In genomic region chr7:34066968-34067367, GRCh38 we compare ENCODE assay signal across 11 cellular contexts.
DNase-seq lines count a peak whose midpoint lies in the region; ATAC-seq and TF ChIP-seq lines count a peak whose summit lies in the region.
"Had no signal": no experiment of that assay in that cellular context is flagged by ENCODE, and none has a peak within 500 bp of the region (broad histone marks: within the 10 kb centered on the region; RNA-seq: fewer than 3 reads in every experiment).

No MANE protein-coding gene starts in this region.

- H3K36me3 Mint-ChIP-seq in activated CD8-positive, alpha-beta memory T cell treated with anti-CD3 and anti-CD28 coated beads, Interleukin-2, amount 10 ng/mL, durations not matched to agents 7 days and 5 days, result no peaks in the 10 kb centered on the region
- H3K36me3 Mint-ChIP-seq: CD4-positive, CD25-positive, alpha-beta regulatory T cell had no signal

- peaks cover 10% of the 10 kb centered on the region for H3K4me1 Mint-ChIP-seq in activated CD8-positive, alpha-beta memory T cell treated with anti-CD3 and anti-CD28 coated beads, Interleukin-2, amount 10 ng/mL, durations not matched to agents 7 days and 5 days
- H3K4me1 Mint-ChIP-seq: CD4-positive, CD25-positive, alpha-beta regulatory T cell had no signal

- no peaks in the 10 kb centered on the region for H3K9me3 ChIP-seq in IMR-90 (ENCODE audit: control insufficient read depth, insufficient read depth, low read length)

- TF ChIP-seq RAD21 in IMR-90 (IDR thresholded peaks at IDR 0.05; ENCODE audit: low read length), result no peak

- H4K20me1 ChIP-seq in IMR-90 (ENCODE audit: insufficient read depth, low read length), result no peaks in the 10 kb centered on the region

- no peak overlapping the region for H3K4ac ChIP-seq in IMR-90 (ENCODE audit: low read depth, low read length)

- no peak overlapping the region for H2AFZ ChIP-seq in IMR-90 (replicated peaks; ENCODE audit: low read length, poor library complexity)

- H3K27ac Mint-ChIP-seq in activated CD8-positive, alpha-beta memory T cell treated with anti-CD3 and anti-CD28 coated beads, Interleukin-2, amount 10 ng/mL, durations not matched to agents 7 days and 5 days, result no peak overlapping the region
- H3K27ac Mint-ChIP-seq: CD4-positive, CD25-positive, alpha-beta regulatory T cell had no signal

- H3K9me3 Mint-ChIP-seq in activated CD8-positive, alpha-beta memory T cell treated with anti-CD3 and anti-CD28 coated beads, Interleukin-2, amount 10 ng/mL, durations not matched to agents 7 days and 5 days (ENCODE audit: low read depth), result no peaks in the 10 kb centered on the region

- H3K9me1 ChIP-seq in IMR-90 (ENCODE audit: insufficient read depth, low read length), result no peaks in the 10 kb centered on the region; the same call in 1 of the 2 replicates

- no peaks in the 10 kb centered on the region for H3K36me3 ChIP-seq in IMR-90 (ENCODE audit: control insufficient read depth, insufficient read depth, low read length)

- H2BK20ac ChIP-seq in IMR-90 (ENCODE audit: low read depth, low read length), result no peak overlapping the region

- TF ChIP-seq CTCF in IMR-90 (conservative IDR thresholded peaks at IDR 0.05; ENCODE audit: low read depth, low read length), result no peak

- no peak overlapping the region for H2BK5ac ChIP-seq in IMR-90 (ENCODE audit: low read depth, low read length, poor library complexity, severe bottlenecking)

- no peaks in the 10 kb centered on the region for H3K27me3 ChIP-seq in IMR-90 (ENCODE audit: control insufficient read depth, insufficient read depth, low read length)

- H2BK120ac ChIP-seq in IMR-90 (ENCODE audit: low read depth, low read length), result no peak overlapping the region

- no peak overlapping the region for H3K56ac ChIP-seq in IMR-90 (ENCODE audit: extremely low read depth, insufficient read depth, low read length)

- DNase-seq in DMS 273 treated with DMSO at 0.1 percent for 48 hours (lab: John Stamatoyannopoulos, UW), result peak; percentile 90
- no peak for DNase-seq in IMR-90
- DNase-seq in NCI-H345 (lab: John Stamatoyannopoulos, UW), result peak; percentile 79
- peak; percentile 25 for DNase-seq in iPS-NIHi11 (ENCODE audit: low spot score)
- DNase-seq in NOMO-1 treated with dmso at 0.1 percent for 144 hours (lab: John Stamatoyannopoulos, UW; ENCODE audit: unreplicated experiment), result no peak
- DNase-seq in activated CD8-positive, alpha-beta memory T cell treated with anti-CD3 and anti-CD28 coated beads, Interleukin-2, amount 10 ng/mL, durations not matched to agents 7 days and 5 days, result no peak
- no peak for DNase-seq in posterior cingulate gyrus
- DNase-seq: activated naive CD4-positive, alpha-beta T cell treated with Interleukin-2 at 50 U/mL for 16 hours; CD4-positive, CD25-positive, alpha-beta regulatory T cell; left colon; NCI-H226 had no signal

- H3K18ac ChIP-seq in IMR-90 (ENCODE audit: low read depth, low read length), result peak overlapping the region; percentile 33; the same call in 1 of the 2 replicates

- BruUV-seq in IMR-90 (replicated peaks; lab: Mats Ljungman, UMichigan), result no TSS peak

- H2BK15ac ChIP-seq in IMR-90 (ENCODE audit: low read depth, low read length), result peak overlapping the region; percentile 55; the same call in 1 of the 3 replicates

- no peak overlapping the region for H4K5ac ChIP-seq in IMR-90 (ENCODE audit: low read depth, low read length)

- H4K91ac ChIP-seq in IMR-90 (ENCODE audit: insufficient read depth, low read depth, low read length), result no peak overlapping the region; the same call in 1 of the 2 replicates

- dilution Hi-C loops in IMR-90 (cut with HindIII; ENCODE audit: low sequenced_read_pairs, unreplicated experiment), result no loop called here

- in situ Hi-C loops in IMR-90 (cut with MboI; ENCODE audit: low sequenced_read_pairs), result no loop called here

- no peaks in the 10 kb centered on the region for H3K79me1 ChIP-seq in IMR-90 (ENCODE audit: low read depth in 1 of 2, low read length in 2 of 2)

- CTCF ChIA-PET in IMR-90 (lab: Yijun Ruan, JAX), result interaction anchor here (0.8 kb wide), 2 partner anchors 24 to 85 kb away, joined by 3 to 5 read pairs; no protein-coding TSS in a partner anchor
- CTCF ChIA-PET in activated CD8-positive, alpha-beta memory T cell treated with anti-CD3 and anti-CD28 coated beads, Interleukin-2, amount 10 ng/mL, durations not matched to agents 7 days and 5 days (lab: Charles Lee), result no interaction called here

- peaks cover 27% of the 10 kb centered on the region for H3K4me1 ChIP-seq in IMR-90 (ENCODE audit: control insufficient read depth, insufficient read depth, low read length)

- H3K9ac ChIP-seq in IMR-90 (ENCODE audit: low read depth, low read length), result no peak overlapping the region

- H3K4me3 Mint-ChIP-seq in activated CD8-positive, alpha-beta memory T cell treated with anti-CD3 and anti-CD28 coated beads, Interleukin-2, amount 10 ng/mL, durations not matched to agents 7 days and 5 days, result no peak overlapping the region
- H3K4me3 Mint-ChIP-seq: CD4-positive, CD25-positive, alpha-beta regulatory T cell had no signal

- no peak overlapping the region for H2AK9ac ChIP-seq in IMR-90 (replicated peaks; ENCODE audit: low read depth, low read length, poor library complexity)

- peak overlapping the region; percentile 47; the same call in 1 of the 2 replicates for H2AK5ac ChIP-seq in IMR-90 (ENCODE audit: low read depth, low read length)

- WGBS in IMR-90 (ENCODE audit: extremely low coverage in 2 of 2, insufficient read length in 1 of 2), 2 experiments, result no CpG with 5 or more reads among the region's 4 CpGs

- no peak overlapping the region for H3K4me3 ChIP-seq in IMR-90 (ENCODE audit: insufficient read depth, low read depth, low read length)

- H3K27ac ChIP-seq in IMR-90 (ENCODE audit: insufficient read depth, low read length), result no peak overlapping the region

- no peak overlapping the region for H3K23ac ChIP-seq in IMR-90 (ENCODE audit: low read depth, low read length)

- no peak for ATAC-seq in IMR-90 (ENCODE audit: low read depth)
- no peak for ATAC-seq in activated CD8-positive, alpha-beta memory T cell treated with anti-CD3 and anti-CD28 coated beads, Interleukin-2, amount 10 ng/mL, durations not matched to agents 7 days and 5 days
- ATAC-seq: left colon had no signal

- H3K14ac ChIP-seq in IMR-90 (replicated peaks; ENCODE audit: low read depth, low read length), result no peak overlapping the region; the same call in 1 of the 2 replicates

- POLR2A ChIA-PET in IMR-90 (lab: Charles Lee; ENCODE audit: unreplicated experiment), result no interaction called here

- H3K4me2 ChIP-seq in IMR-90 (ENCODE audit: low read depth, low read length), result no peak overlapping the region

- H4K8ac ChIP-seq in IMR-90 (ENCODE audit: low read depth in 2 of 2, low read length in 2 of 2), result no peak overlapping the region

- H3K27me3 Mint-ChIP-seq in activated CD8-positive, alpha-beta memory T cell treated with anti-CD3 and anti-CD28 coated beads, Interleukin-2, amount 10 ng/mL, durations not matched to agents 7 days and 5 days, result peaks cover 4% of the 10 kb centered on the region
- H3K27me3 Mint-ChIP-seq: CD4-positive, CD25-positive, alpha-beta regulatory T cell had no signal

- no peak for TF ChIP-seq POLR2A in IMR-90 (IDR thresholded peaks at IDR 0.05; ENCODE audit: low read depth, low read length)

- intact Hi-C loops in IMR-90 (cut with micrococcal nuclease) (no loop called here), posterior cingulate gyrus (cut with DNase I) (no loop called here)

TF ChIP-seq in IMR-90, 13 proteins besides CTCF, POLR2A, EP300 and RAD21:
- TF ChIP-seq RCOR1 (IDR thresholded peaks at IDR 0.05; ENCODE audit: insufficient replicate concordance, low read length) (no peak), FOS (IDR thresholded peaks at IDR 0.05; ENCODE audit: low read depth, low read length) (no peak), SMC3 (IDR thresholded peaks at IDR 0.05; ENCODE audit: low read depth, low read length) (no peak), CHD1 (IDR thresholded peaks at IDR 0.05; ENCODE audit: low read depth, low read length) (no peak), MXI1 (IDR thresholded peaks at IDR 0.05; ENCODE audit: borderline replicate concordance, low read depth, low read length) (no peak), RFX5 (IDR thresholded peaks at IDR 0.05; ENCODE audit: low read depth, low read length) (no peak), MAFK (IDR thresholded peaks at IDR 0.05; ENCODE audit: low read depth, low read length) (no peak), NFE2L2 (IDR thresholded peaks at IDR 0.05; ENCODE audit: low read depth, low read length) (no peak), BHLHE40 (IDR thresholded peaks at IDR 0.05; ENCODE audit: low read depth, low read length) (no peak), MAZ (IDR thresholded peaks at IDR 0.05; ENCODE audit: borderline replicate concordance, low read depth, low read length) (no peak), USF2 (IDR thresholded peaks at IDR 0.05; ENCODE audit: low read depth, low read length) (no peak), CEBPB (IDR thresholded peaks at IDR 0.05; ENCODE audit: low read depth, low read length) (no peak), ELK1 (IDR thresholded peaks at IDR 0.05; ENCODE audit: borderline replicate concordance, low read depth, low read length) (no peak)

Comparison
In these comparisons a context has a peak if more than half of its experiments do, and no peak if none do; other contexts are left out.
1. DNase-seq: peak in DMS 273 treated with DMSO at 0.1 percent for 48 hours (single experiment), NCI-H345 (single experiment) and iPS-NIHi11 (single experiment); none in IMR-90 (single experiment), NOMO-1 treated with dmso at 0.1 percent for 144 hours (single experiment), activated CD8-positive, alpha-beta memory T cell treated with anti-CD3 and anti-CD28 coated beads, Interleukin-2, amount 10 ng/mL, durations not matched to agents 7 days and 5 days (single experiment) and posterior cingulate gyrus (0 of 10).